Comparison of ENCODE assay signal across 8 cellular contexts in genomic region chr10:13347235-13348156, GRCh38. TPM values are rescaled to one million over a fixed set of nuclear protein-coding genes. Genes with fewer than 3 reads are reported as not detected.
DNase-seq lines count a peak whose midpoint lies in the region; ATAC-seq and TF ChIP-seq lines count a peak whose summit lies in the region.

No MANE protein-coding gene starts in this region.

- no peaks in the 10 kb centered on the region for H3K9me3 ChIP-seq in ectodermal cell (ENCODE audit: control insufficient read depth, low read length)

- CTCF ChIA-PET in AG04449 (lab: Yijun Ruan, JAX) = no interaction called here
- CTCF ChIA-PET in activated CD8-positive, alpha-beta T cell treated with anti-CD3 and anti-CD28 coated beads for 36 hours (lab: Charles Lee) = no interaction called here

- peak overlapping the region; percentile 87 for H3K27ac Mint-ChIP-seq in activated CD8-positive, alpha-beta T cell treated with anti-CD3 and anti-CD28 coated beads for 36 hours

- peak; percentile 67 for ATAC-seq in GM18868 (IDR thresholded peaks at IDR 0.05; ENCODE audit: unreplicated experiment)
- ATAC-seq in HG03103 (IDR thresholded peaks at IDR 0.05; ENCODE audit: low read depth, unreplicated experiment) = peak; percentile 45
- peak; percentile 67 for ATAC-seq in activated CD8-positive, alpha-beta T cell treated with anti-CD3 and anti-CD28 coated beads for 36 hours

- H3K4me1 Mint-ChIP-seq in activated CD8-positive, alpha-beta T cell treated with anti-CD3 and anti-CD28 coated beads for 36 hours (ENCODE audit: low read depth) = peaks cover 55% of the 10 kb centered on the region

- peaks cover 25% of the 10 kb centered on the region for H3K36me3 Mint-ChIP-seq in activated CD8-positive, alpha-beta T cell treated with anti-CD3 and anti-CD28 coated beads for 36 hours (ENCODE audit: low read depth)

- TF ChIP-seq CTCF in AG04449 (IDR thresholded peaks at IDR 0.05; ENCODE audit: insufficient read depth, low read length, missing control alignments) = no peak
- TF ChIP-seq CTCF in activated CD8-positive, alpha-beta T cell treated with anti-CD3 and anti-CD28 coated beads for 36 hours (IDR thresholded peaks at IDR 0.05) = no peak

- peaks cover 40% of the 10 kb centered on the region for H3K27me3 ChIP-seq in ectodermal cell (ENCODE audit: control insufficient read depth, insufficient read depth, low read length, poor library complexity, severe bottlenecking)

- DNase-seq in AG04449 (ENCODE audit: low read depth, low spot score) = no peak
- peak; percentile 86 for DNase-seq in NCI-H69 (lab: John Stamatoyannopoulos, UW)
- DNase-seq in activated CD8-positive, alpha-beta T cell treated with anti-CD3 and anti-CD28 coated beads for 36 hours = peak; percentile 80
- peak; percentile 78 to 86 for DNase-seq in lung microvascular endothelial cell (ENCODE audit: low read depth in 2 of 2)
- peak; percentile 59 to 68 (median 64) for DNase-seq in stimulated activated CD4-positive, alpha-beta T cell treated with anti-CD3 and anti-CD28 coated beads, TNF-alpha, amount 100 ng/mL, for 4 hours (ENCODE audit: low read depth in 3 of 3)

- intact Hi-C loops in activated CD8-positive, alpha-beta T cell treated with anti-CD3 and anti-CD28 coated beads for 36 hours (cut with micrococcal nuclease) = no loop called here

- H3K27me3 Mint-ChIP-seq in activated CD8-positive, alpha-beta T cell treated with anti-CD3 and anti-CD28 coated beads for 36 hours = no peaks in the 10 kb centered on the region

- H3K4me3 ChIP-seq in AG04449 (ENCODE audit: low read depth, low read length) (peak overlapping the region; percentile 72), ectodermal cell (ENCODE audit: insufficient read depth, low read depth, low read length) (peak overlapping the region; percentile 76)

- peaks cover 33% of the 10 kb centered on the region for H3K4me1 ChIP-seq in ectodermal cell (ENCODE audit: control insufficient read depth, insufficient read depth, low read length)

- H3K36me3 ChIP-seq in ectodermal cell (ENCODE audit: control insufficient read depth, insufficient read depth, low read length) = peaks cover 4% of the 10 kb centered on the region

- POLR2A ChIA-PET in AG04449 (lab: Yijun Ruan, JAX) = no interaction called here
- POLR2A ChIA-PET in activated CD8-positive, alpha-beta T cell treated with anti-CD3 and anti-CD28 coated beads for 36 hours (lab: Charles Lee) = no interaction called here

- H3K27ac ChIP-seq in ectodermal cell (ENCODE audit: insufficient read depth, low read depth, low read length, poor library complexity, severe bottlenecking) = peak overlapping the region; percentile 97

- 0% methylated on average over 144 to 145 of the region's 145 CpGs for WGBS in ectodermal cell, 2 experiments

- H3K9me3 Mint-ChIP-seq in activated CD8-positive, alpha-beta T cell treated with anti-CD3 and anti-CD28 coated beads for 36 hours = no peaks in the 10 kb centered on the region

- peak overlapping the region; percentile 77 for H3K4me3 Mint-ChIP-seq in activated CD8-positive, alpha-beta T cell treated with anti-CD3 and anti-CD28 coated beads for 36 hours

RNA-seq across cellular contexts. Expression of gene SEPHS1, which starts 0.6 kb away (rescaled TPM):
- total RNA-seq in activated CD8-positive, alpha-beta T cell treated with anti-CD3 and anti-CD28 coated beads for 36 hours = 10 to 100 TPM; 61.6 to 66.5 TPM
- polyA plus RNA-seq in ectodermal cell (2013, experiment 1 of 4) = 99.8 TPM
- polyA plus RNA-seq in ectodermal cell (2013, experiment 2 of 4) = 96.8 TPM
- polyA plus RNA-seq in ectodermal cell (2013, experiment 3 of 4) = 85.6 TPM
- 96.3 TPM for polyA plus RNA-seq in ectodermal cell (2013, experiment 4 of 4)
- 29.0 and 35.1 TPM in 2 replicates for total RNA-seq in lung microvascular endothelial cell

RNA-seq across cellular contexts. Expression of gene PHYH, which starts 47.6 kb away (rescaled TPM):
- total RNA-seq in activated CD8-positive, alpha-beta T cell treated with anti-CD3 and anti-CD28 coated beads for 36 hours = 10 to 100 TPM; 14.6 to 16.3 TPM
- 20.3 TPM for polyA plus RNA-seq in ectodermal cell (2013, experiment 1 of 4)
- 20.0 TPM for polyA plus RNA-seq in ectodermal cell (2013, experiment 2 of 4)
- 27.3 TPM for polyA plus RNA-seq in ectodermal cell (2013, experiment 3 of 4)
- polyA plus RNA-seq in ectodermal cell (2013, experiment 4 of 4) = 28.7 TPM
- 7.2 and 12.1 TPM in 2 replicates for total RNA-seq in lung microvascular endothelial cell
